ENCODE assay signal across 10 cellular contexts in genomic region chr2:2096803-2097464, GRCh38.
"Had no signal": no experiment of that assay in that cellular context is flagged by ENCODE, and none has a peak within 500 bp of the region (broad histone marks: within the 10 kb centered on the region; RNA-seq: fewer than 3 reads in every experiment).

No MANE protein-coding gene starts in this region.

- H3K9ac ChIP-seq: GM23248 had no signal

- H3K27ac Mint-ChIP-seq: HFFc6, IgD-negative memory B cell had no signal

- H3K4me1 ChIP-seq: HAP-1 had no signal

- H2AFZ ChIP-seq: GM23248 had no signal

- H3K9me3 ChIP-seq: HAP-1 had no signal

- ATAC-seq: HCT116, HepG2 had no signal

- H3K4me3 ChIP-seq: GM23248, HAP-1 had no signal

- DNase-seq: GM23248, GOT3, H7, HFFc6, KBM-7 had no signal

- H3K4me3 Mint-ChIP-seq: HFFc6 had no signal

- H3K27ac ChIP-seq: GM23248, HL-60 had no signal

- H3K36me3 Mint-ChIP-seq: IgD-negative memory B cell had no signal

- H3K4me1 Mint-ChIP-seq: IgD-negative memory B cell had no signal

- H3K36me3 ChIP-seq: HAP-1 had no signal
